10 cellular contexts compared by ENCODE assay signal in the genomic region with DNA sequence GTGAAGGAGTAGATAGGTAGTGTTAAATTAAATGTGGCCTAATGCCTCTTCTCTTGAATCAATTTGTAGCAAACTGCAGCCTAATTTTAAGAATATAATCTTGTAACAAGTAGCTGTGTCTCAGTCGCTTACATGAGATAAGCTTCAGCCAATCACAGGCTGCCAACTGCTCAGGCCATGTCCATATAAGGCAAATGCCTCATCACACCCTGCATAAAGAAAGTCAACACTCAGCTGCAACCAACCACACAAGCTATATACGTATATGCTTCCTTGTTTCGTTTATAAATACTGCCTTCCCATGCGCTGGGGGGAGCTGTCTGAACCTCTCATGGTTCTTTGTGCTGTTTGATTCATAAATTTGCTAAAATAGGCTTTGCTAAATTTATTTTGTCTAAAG.
DNase-seq lines count a peak whose midpoint lies in the region; ATAC-seq, FAIRE-seq and TF ChIP-seq lines count a peak whose summit lies in the region.
"Had no signal": no experiment of that assay in that cellular context is flagged by ENCODE, and none has a peak within 500 bp of the region (broad histone marks: within the 10 kb centered on the region; RNA-seq: fewer than 3 reads in every experiment).

No MANE protein-coding gene starts in this region.

- no peak overlapping the region for H3K27ac ChIP-seq in fibroblast of lung (ENCODE audit: insufficient read depth, low read length)
- H3K27ac ChIP-seq: neutrophil had no signal

- no peaks in the 10 kb centered on the region for H4K20me1 ChIP-seq in fibroblast of lung (ENCODE audit: control insufficient read depth, extremely low read depth, insufficient read depth, low read length)

- no peaks in the 10 kb centered on the region for H3K79me2 ChIP-seq in fibroblast of lung (ENCODE audit: control insufficient read depth, insufficient read depth, low read length)

- H3K36me3 ChIP-seq in fibroblast of lung (ENCODE audit: control insufficient read depth, insufficient read depth, low read length), result no peaks in the 10 kb centered on the region
- H3K36me3 ChIP-seq: neutrophil had no signal

- intact Hi-C loops in posterior vena cava (cut with DNase I), result no loop called here

- H3K27me3 ChIP-seq in fibroblast of lung (ENCODE audit: control insufficient read depth, insufficient read depth, low read length), result no peaks in the 10 kb centered on the region
- H3K27me3 ChIP-seq: neutrophil had no signal

- TF ChIP-seq CTCF in fibroblast of lung (conservative IDR thresholded peaks at IDR 0.05 in 1 of 2, IDR thresholded peaks at IDR 0.05 in 1 of 2; ENCODE audit: low read depth in 1 of 2, low read length in 2 of 2), result no peak

- ATAC-seq in GM19035 (IDR thresholded peaks at IDR 0.05; ENCODE audit: unreplicated experiment) (peak; percentile 82), HG02642 (IDR thresholded peaks at IDR 0.05; ENCODE audit: poor library complexity, unreplicated experiment) (peak; percentile 68)

- no peaks in the 10 kb centered on the region for H3K4me1 ChIP-seq in fibroblast of lung (ENCODE audit: control insufficient read depth, extremely low read depth, insufficient read depth, low read length)

- FAIRE-seq in HTR-8/SVneo (lab: Jason Lieb, UNC), result no peak

- H2AFZ ChIP-seq in fibroblast of lung (ENCODE audit: low read length), result no peak overlapping the region

- H3K4me2 ChIP-seq in fibroblast of lung (ENCODE audit: extremely low read depth, insufficient read depth, low read length), result no peak overlapping the region

- no peaks in the 10 kb centered on the region for H3K9me3 ChIP-seq in fibroblast of lung (ENCODE audit: control insufficient read depth, insufficient read depth, low read depth, low read length)
- H3K9me3 ChIP-seq: neutrophil had no signal

- no peak overlapping the region for H3K9ac ChIP-seq in fibroblast of lung (ENCODE audit: insufficient read depth, low read length)

- peak; percentile 79 for DNase-seq in MV-4-11 (lab: John Stamatoyannopoulos, UW)
- peak; percentile 25 to 70 for DNase-seq in fibroblast of lung (ENCODE audit: low read depth in 2 of 2)
- no peak for DNase-seq in KG1 (lab: John Stamatoyannopoulos, UW)
- DNase-seq in posterior vena cava (ENCODE audit: low spot score), result no peak
- no peak for DNase-seq in HTR-8/SVneo (ENCODE audit: insufficient read length, low spot score)
- DNase-seq: activated T-cell treated with anti-CD3 and anti-CD28 coated beads, Interleukin-2, amount 50 U/mL, for 72 hours; stimulated activated naive B cell treated with anti-CD40 and anti-IgM and Interleukin-4, amounts not matched to agents 10 μg/mL and 1 μg/mL and 100 μg/mL, for 72 hours had no signal

- H3K4me3 ChIP-seq in fibroblast of lung (replicated peaks in 1 of 4; ENCODE audit: control extremely low read depth in 1 of 4, insufficient read depth in 1 of 4, low read depth in 3 of 4, low read length in 4 of 4), result no peak overlapping the region

Comparison
In these comparisons a context has a peak if more than half of its experiments do, and no peak if none do; other contexts are left out.
1. DNase-seq: peak in MV-4-11 (single experiment) and fibroblast of lung (2 of 2); none in KG1 (single experiment), posterior vena cava (single experiment) and HTR-8/SVneo (single experiment).